Comparison of ENCODE assay signal across 20 cellular contexts in the genomic region with DNA sequence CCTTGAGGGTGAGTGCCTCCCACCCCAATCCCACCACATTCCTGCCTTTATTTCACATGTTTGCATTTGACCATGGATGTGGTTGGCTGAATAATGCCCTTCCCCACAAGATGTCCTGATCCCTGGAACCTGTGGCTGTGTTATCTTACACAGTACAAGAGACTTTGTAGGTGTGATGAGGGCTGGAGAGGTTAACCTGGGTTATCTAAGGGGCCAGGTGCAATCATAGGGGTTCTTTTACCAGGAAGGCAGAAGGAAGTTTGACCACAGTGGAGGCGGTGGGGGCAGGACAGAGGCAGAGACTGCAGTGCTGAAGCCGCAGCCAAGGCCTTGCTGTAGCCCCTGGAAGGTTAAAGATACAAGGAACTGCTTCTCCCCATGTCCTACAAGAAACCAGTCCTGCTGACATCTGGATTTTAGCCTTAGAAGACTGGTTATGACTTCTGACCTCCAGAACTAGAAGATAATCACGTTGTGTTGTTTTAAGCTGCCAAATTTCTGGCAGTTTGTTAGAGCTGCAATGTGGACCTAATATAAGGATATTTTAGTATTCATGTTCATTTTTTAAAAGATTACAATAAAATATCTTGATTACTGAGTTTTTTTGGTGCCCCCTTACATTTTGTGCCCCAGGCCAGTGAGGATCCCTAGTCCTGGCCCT.
DNase-seq lines count a peak whose midpoint lies in the region; ATAC-seq lines count a peak whose summit lies in the region.
"Had no signal": no experiment of that assay in that cellular context is flagged by ENCODE, and none has a peak within 500 bp of the region (broad histone marks: within the 10 kb centered on the region; RNA-seq: fewer than 3 reads in every experiment).

No MANE protein-coding gene starts in this region.

- no peak for ATAC-seq in GM19452 (IDR thresholded peaks at IDR 0.05; ENCODE audit: unreplicated experiment)
- ATAC-seq: A549; activated CD4-positive, alpha-beta T cell treated with anti-CD3 and anti-CD28 coated beads for 36 hours; GM23338; SK-N-SH treated with all-trans-retinoic acid at 6 μM for 48 hours had no signal

- DNase-seq in activated CD8-positive, alpha-beta memory T cell treated with anti-CD3 and anti-CD28 coated beads for 24 hours, result peak; percentile 19
- DNase-seq in activated CD8-positive, alpha-beta memory T cell treated with anti-CD3 and anti-CD28 coated beads, Interleukin-2, amount 50 U/mL, for 4 hours, result no peak
- DNase-seq in ecto neural progenitor cell (ENCODE audit: low spot score) (peak; percentile 29), HAP-1 (ENCODE audit: low spot score in 2 of 2) (no peak)
- peak; percentile 8 for DNase-seq in stimulated activated CD8-positive, alpha-beta memory T cell treated with anti-CD3 and anti-CD28 coated beads, Interleukin-4, amount 100 ng/mL, for 48 hours
- no peak for DNase-seq in stimulated activated naive CD4-positive, alpha-beta T cell treated with Interleukin-2 at 50 U/mL for 16 hours (lab: John Stamatoyannopoulos, UW)
- DNase-seq: activated CD4-positive, alpha-beta T cell treated with anti-CD3 and anti-CD28 coated beads for 36 hours; NCI-H1694 treated with DMSO at 0.1 percent for 48 hours; NCI-H2227 treated with DMSO at 0.1 percent for 48 hours; occipital lobe; stimulated activated CD4-positive, alpha-beta T cell treated with anti-CD3 and anti-CD28 coated beads, Interleukin-4, amount 100 ng/mL, for 4 hours; T1000; trophoblast cell had no signal

- H3K36me3 ChIP-seq in KOPT-K1 (ENCODE audit: insufficient read depth, low read length), result no peaks in the 10 kb centered on the region
- H3K36me3 ChIP-seq in HAP-1 (replicated peaks), result no peaks in the 10 kb centered on the region
- H3K36me3 ChIP-seq: adrenal gland had no signal

- no peaks in the 10 kb centered on the region for H3K9me3 ChIP-seq in KOPT-K1 (ENCODE audit: insufficient read depth, low read length, poor library complexity, severe bottlenecking)
- H3K9me3 ChIP-seq in HAP-1, result no peaks in the 10 kb centered on the region
- H3K9me3 ChIP-seq: A549, adrenal gland had no signal

- H3K27me3 ChIP-seq in HAP-1 (ENCODE audit: low read depth), result no peaks in the 10 kb centered on the region
- H3K27me3 ChIP-seq: adrenal gland had no signal

- H3K4me3 ChIP-seq in HAP-1, result no peak overlapping the region
- H3K4me3 ChIP-seq: A549, adrenal gland, GM23338, lung had no signal

- in situ Hi-C loops in HAP-1 (cut with MboI; ENCODE audit: low sequenced_read_pairs), result no loop called here

- H3K27ac ChIP-seq in KOPT-K1 (ENCODE audit: low read depth, low read length, poor library complexity, severe bottlenecking), result peak overlapping the region; percentile 99
- H3K27ac ChIP-seq: A549, adrenal gland had no signal

- no peaks in the 10 kb centered on the region for H3K4me1 ChIP-seq in HAP-1
- H3K4me1 ChIP-seq: A549 had no signal

Comparison
In these comparisons a context has a peak if more than half of its experiments do, and no peak if none do; other contexts are left out.
1. DNase-seq: peak in activated CD8-positive, alpha-beta memory T cell treated with anti-CD3 and anti-CD28 coated beads for 24 hours (single experiment), ecto neural progenitor cell (single experiment) and stimulated activated CD8-positive, alpha-beta memory T cell treated with anti-CD3 and anti-CD28 coated beads, Interleukin-4, amount 100 ng/mL, for 48 hours (single experiment); none in activated CD8-positive, alpha-beta memory T cell treated with anti-CD3 and anti-CD28 coated beads, Interleukin-2, amount 50 U/mL, for 4 hours (single experiment), HAP-1 (0 of 2) and stimulated activated naive CD4-positive, alpha-beta T cell treated with Interleukin-2 at 50 U/mL for 16 hours (single experiment).